8 cellular contexts compared by ENCODE assay signal in genomic region chr22:19940536-19941364, GRCh38. TPM values are rescaled to one million over a fixed set of nuclear protein-coding genes. Genes with fewer than 3 reads are reported as not detected.
DNase-seq lines count a peak whose midpoint lies in the region; ATAC-seq, FAIRE-seq and TF ChIP-seq lines count a peak whose summit lies in the region.

No MANE protein-coding gene starts in this region.

- no peak for FAIRE-seq in pancreas (lab: Jason Lieb, UNC)
- no peak for FAIRE-seq in H54 (lab: Jason Lieb, UNC)

- peak overlapping the region; percentile 100 for H3K4me2 ChIP-seq in PC-3 (ENCODE audit: low read length)

- peaks cover 14% of the 10 kb centered on the region for H3K4me1 Mint-ChIP-seq in Calu3 (ENCODE audit: low read depth, unreplicated experiment)

- H3K36me3 ChIP-seq in PC-3 (ENCODE audit: low read depth, low read length) (no peaks in the 10 kb centered on the region; the same call in 1 of the 2 replicates), pancreas (no peaks in the 10 kb centered on the region)

- H3K4me3 ChIP-seq in PC-3 (ENCODE audit: low read length) = peak overlapping the region; percentile 93
- peak overlapping the region; percentile 80 for H3K4me3 ChIP-seq in epithelial cell of esophagus (ENCODE audit: low read length)
- peak overlapping the region; percentile 71 to 90 (median 84) for H3K4me3 ChIP-seq in pancreas

- ATAC-seq in PC-3 = peak; percentile 23
- ATAC-seq in pancreas = no peak

- H3F3A ChIP-seq in PC-3 (ENCODE audit: low read length, unreplicated experiment) = no peaks in the 10 kb centered on the region

- DNase-seq in Calu3 (no peak), PC-3 (no peak), epithelial cell of esophagus (ENCODE audit: low read depth) (no peak), pancreas (peak in 3 of 6 donors; percentile 42 to 55 (median 54)), H54 (ENCODE audit: insufficient read length, low spot score) (no peak), superior temporal gyrus (ENCODE audit: extremely low spot score) (no peak), GM19240 (ENCODE audit: insufficient read length, low spot score) (no peak), NCI-H510A (lab: John Stamatoyannopoulos, UW) (no peak)

- no TSS peak for BruUV-seq in Calu3 (replicated peaks; lab: Mats Ljungman, UMichigan)
- BruUV-seq in PC-3 (replicated peaks; lab: Mats Ljungman, UMichigan) = TSS peak; percentile 32

- H4K20me1 ChIP-seq in PC-3 (ENCODE audit: low read length) = no peaks in the 10 kb centered on the region

- 62 to 67% methylated on average over 21 of the region's 21 CpGs for WGBS in pancreas, 2 donors

- CTCF ChIA-PET in Calu3 (lab: Charles Lee) (interaction anchor here (1.1 kb wide), 1 partner anchor 31 kb away, joined by 3 read pairs; no protein-coding TSS in a partner anchor), PC-3 (lab: Charles Lee) (no interaction called here)

- H3K9me3 ChIP-seq in PC-3 (ENCODE audit: low read length) = no peaks in the 10 kb centered on the region
- no peaks in the 10 kb centered on the region for H3K9me3 ChIP-seq in pancreas

- no peak overlapping the region for H3K27ac ChIP-seq in PC-3 (ENCODE audit: low read length)
- peak overlapping the region; percentile 53 to 96 (median 87) for H3K27ac ChIP-seq in pancreas

- peaks cover 9% of the 10 kb centered on the region for H3K9me3 Mint-ChIP-seq in Calu3 (ENCODE audit: low read depth, unreplicated experiment)

- no peaks in the 10 kb centered on the region for H3K27me3 ChIP-seq in PC-3 (ENCODE audit: low read length)
- H3K27me3 ChIP-seq in pancreas = no peaks in the 10 kb centered on the region

- H3K4me1 ChIP-seq in PC-3 (ENCODE audit: insufficient read depth, low read length) (peaks cover 23% of the 10 kb centered on the region), pancreas (peaks cover 13 to 23% (median 19%) of the 10 kb centered on the region in 3 donors)

- H3K27me3 Mint-ChIP-seq in Calu3 (ENCODE audit: unreplicated experiment) = no peaks in the 10 kb centered on the region

- H3K4me3 Mint-ChIP-seq in Calu3 (ENCODE audit: low read depth, unreplicated experiment) = peak overlapping the region; percentile 93

- intact Hi-C loops in Calu3 (cut with micrococcal nuclease; ENCODE audit: unreplicated experiment) = no loop called here
- intact Hi-C loops in PC-3 (cut with micrococcal nuclease) = no loop called here
- intact Hi-C loops in pancreas (cut with DNase I) = no loop called here

- POLR2A ChIA-PET in PC-3 (lab: Charles Lee; ENCODE audit: unreplicated experiment) = no interaction called here

- H3K79me2 ChIP-seq in PC-3 (ENCODE audit: low read length) = peaks cover 38% of the 10 kb centered on the region

- peak overlapping the region; percentile 91 for H2AFZ ChIP-seq in PC-3 (ENCODE audit: low read length)

- TF ChIP-seq CTCF in Calu3 (IDR thresholded peaks at IDR 0.05; ENCODE audit: unreplicated experiment) (no peak), PC-3 (conservative IDR thresholded peaks at IDR 0.05; ENCODE audit: low read depth, low read length) (no peak), epithelial cell of esophagus (IDR thresholded peaks at IDR 0.05; ENCODE audit: insufficient read depth, low read depth, low read length, missing control alignments) (no peak), pancreas (IDR thresholded peaks at IDR 0.05) (no peak)

- no peaks in the 10 kb centered on the region for H3K9me2 ChIP-seq in PC-3 (replicated peaks; ENCODE audit: low read length)

- no peak for TF ChIP-seq POLR2A in H54 (IDR thresholded peaks at IDR 0.05; ENCODE audit: low read depth, low read length)

- H3K9ac ChIP-seq in PC-3 (ENCODE audit: low read length) = peak overlapping the region; percentile 95

- peak overlapping the region; percentile 94 for H3K27ac Mint-ChIP-seq in Calu3 (ENCODE audit: unreplicated experiment)

- peaks cover 35% of the 10 kb centered on the region for H3K36me3 Mint-ChIP-seq in Calu3 (ENCODE audit: insufficient read depth, unreplicated experiment)

RNA-seq across cellular contexts. Expression of gene COMT, which starts 0.8 kb away (rescaled TPM):
- total RNA-seq in Calu3 (2022) = 165 and 170 TPM in 2 replicates
- total RNA-seq in PC-3 (2014; rRNA removed) = 204 and 205 TPM in 2 replicates
- 10 to 100 TPM; 48.9 to 95.0 (median 62.3) TPM for total RNA-seq in pancreas
- 10 to 100 TPM; 47.9 to 87.8 TPM for polyA plus RNA-seq in pancreas

RNA-seq across cellular contexts. Expression of gene TXNRD2, which starts 0.9 kb away (rescaled TPM):
- total RNA-seq in Calu3 (2022) = 33.7 and 36.3 TPM in 2 replicates
- total RNA-seq in PC-3 (2014; rRNA removed) = 23.0 and 32.1 TPM in 2 replicates
- total RNA-seq in pancreas = 10 to 100 TPM in 5 of 6 donors, 1 to 10 TPM in 1; 9.6 to 16.9 (median 13.6) TPM
- 10 to 100 TPM; 33.7 to 41.6 TPM for polyA plus RNA-seq in pancreas
